In genomic region chr18:62634991-62635630, GRCh38 we compare ENCODE assay signal across 17 cellular contexts.
A peak's percentile ranks its signal among the peaks of the same experiment; 100 is the strongest.
DNase-seq lines count a peak whose midpoint lies in the region; ATAC-seq, FAIRE-seq and TF ChIP-seq lines count a peak whose summit lies in the region.
"Had no signal": no experiment of that assay in that cellular context is flagged by ENCODE, and none has a peak within 500 bp of the region (broad histone marks: within the 10 kb centered on the region; RNA-seq: fewer than 3 reads in every experiment).

No MANE protein-coding gene starts in this region.

- H3K4me1 ChIP-seq in BLaER1 (peaks cover 21% of the 10 kb centered on the region), keratinocyte (ENCODE audit: control insufficient read depth, extremely low read depth, insufficient read depth, low read length) (peaks cover 15% of the 10 kb centered on the region)
- H3K4me1 ChIP-seq: tibial artery had no signal

- dilution Hi-C loops in keratinocyte (cut with MboI; ENCODE audit: extremely low pct_ligation_motif_present, low sequenced_read_pairs) = no loop called here

- H3K4me3 ChIP-seq in BLaER1 (no peak overlapping the region), keratinocyte (ENCODE audit: control insufficient read depth in 2 of 3, extremely low read depth in 1 of 3, insufficient read depth in 2 of 3, low read depth in 1 of 3, low read length in 3 of 3) (no peak overlapping the region)
- H3K4me3 ChIP-seq: skin epidermis, tibial artery had no signal

- H2AFZ ChIP-seq in keratinocyte (ENCODE audit: control insufficient read depth, low read length) = no peak overlapping the region

- H3K9ac ChIP-seq in BLaER1 (no peak overlapping the region), keratinocyte (ENCODE audit: control insufficient read depth, extremely low read depth, insufficient read depth, low read length) (no peak overlapping the region)

- H3K4me2 ChIP-seq in BLaER1 (peak overlapping the region; percentile 39; the same call in 1 of the 2 replicates), keratinocyte (ENCODE audit: control insufficient read depth, extremely low read depth, insufficient read depth, low read depth, low read length) (peak overlapping the region; percentile 42)

- H4K20me1 ChIP-seq in BLaER1 = no peaks in the 10 kb centered on the region
- H4K20me1 ChIP-seq in keratinocyte (ENCODE audit: control insufficient read depth, extremely low read depth, insufficient read depth, low read length) = no peaks in the 10 kb centered on the region

- H3K27me3 ChIP-seq in BLaER1 (no peaks in the 10 kb centered on the region), keratinocyte (ENCODE audit: control insufficient read depth, extremely low read depth, insufficient read depth, low read length) (no peaks in the 10 kb centered on the region)

- no peaks in the 10 kb centered on the region for H3K79me2 ChIP-seq in keratinocyte (ENCODE audit: control insufficient read depth, insufficient read depth, low read length)

- DNase-seq in HPDE6-E6E7 (ENCODE audit: extremely low spot score) (peak; percentile 69), astrocyte of the hippocampus (ENCODE audit: low read depth, low spot score) (peak; percentile 12), keratinocyte (ENCODE audit: low read depth, low spot score) (peak; percentile 65), T-helper 2 cell (no peak)
- DNase-seq: activated CD8-positive, alpha-beta T cell treated with anti-CD3 and anti-CD28 coated beads, Interleukin-2, amount 10 ng/mL, durations not matched to agents 7 days and 5 days; head of caudate nucleus; left colon; MM.1S; NCI-H187 treated with DMSO at 0.1 percent for 48 hours; tibial artery had no signal

- no peak for TF ChIP-seq CTCF in keratinocyte (optimal IDR thresholded peaks at IDR 0.05 in 1 of 3, IDR thresholded peaks at IDR 0.05 in 1 of 3, conservative IDR thresholded peaks at IDR 0.05 in 1 of 3; ENCODE audit: extremely low read depth in 1 of 3, insufficient read depth in 2 of 3, low read length in 3 of 3)

- H3K36me3 ChIP-seq in BLaER1 (no peaks in the 10 kb centered on the region), keratinocyte (ENCODE audit: control insufficient read depth in 2 of 2, extremely low read depth in 1 of 2, insufficient read depth in 2 of 2, low read length in 2 of 2) (no peaks in the 10 kb centered on the region)
- H3K36me3 ChIP-seq: tibial artery had no signal

- ATAC-seq in GM18520 (IDR thresholded peaks at IDR 0.05; ENCODE audit: unreplicated experiment) = no peak
- ATAC-seq in GM21528 (IDR thresholded peaks at IDR 0.05; ENCODE audit: low FRiP score, unreplicated experiment) = no peak
- no peak for ATAC-seq in GM19397 (IDR thresholded peaks at IDR 0.05; ENCODE audit: unreplicated experiment)
- ATAC-seq: activated CD8-positive, alpha-beta T cell treated with anti-CD3 and anti-CD28 coated beads, Interleukin-2, amount 10 ng/mL, durations not matched to agents 7 days and 5 days; left colon had no signal

- FAIRE-seq in keratinocyte (lab: Jason Lieb, UNC) = peak; percentile 92
- FAIRE-seq: colon, GM19239 had no signal

- H3K9me1 ChIP-seq in keratinocyte (ENCODE audit: control insufficient read depth, extremely low read depth, insufficient read depth, low read length) = no peaks in the 10 kb centered on the region

- no peak overlapping the region for H3K27ac ChIP-seq in BLaER1
- no peak overlapping the region for H3K27ac ChIP-seq in keratinocyte (ENCODE audit: control insufficient read depth, insufficient read depth, low read length)
- H3K27ac ChIP-seq: skin epidermis, tibial artery had no signal

- H3K9me3 ChIP-seq in BLaER1 (no peaks in the 10 kb centered on the region), keratinocyte (ENCODE audit: control insufficient read depth, low read depth, low read length) (no peaks in the 10 kb centered on the region)
- H3K9me3 ChIP-seq: tibial artery had no signal

Comparison
In these comparisons a context has a peak if more than half of its experiments do, and no peak if none do; other contexts are left out.
1. DNase-seq: peak in HPDE6-E6E7 (single experiment), astrocyte of the hippocampus (single experiment) and keratinocyte (single experiment); none in T-helper 2 cell (0 of 5).